Comparison of ENCODE assay signal across 38 cellular contexts in the genomic region with DNA sequence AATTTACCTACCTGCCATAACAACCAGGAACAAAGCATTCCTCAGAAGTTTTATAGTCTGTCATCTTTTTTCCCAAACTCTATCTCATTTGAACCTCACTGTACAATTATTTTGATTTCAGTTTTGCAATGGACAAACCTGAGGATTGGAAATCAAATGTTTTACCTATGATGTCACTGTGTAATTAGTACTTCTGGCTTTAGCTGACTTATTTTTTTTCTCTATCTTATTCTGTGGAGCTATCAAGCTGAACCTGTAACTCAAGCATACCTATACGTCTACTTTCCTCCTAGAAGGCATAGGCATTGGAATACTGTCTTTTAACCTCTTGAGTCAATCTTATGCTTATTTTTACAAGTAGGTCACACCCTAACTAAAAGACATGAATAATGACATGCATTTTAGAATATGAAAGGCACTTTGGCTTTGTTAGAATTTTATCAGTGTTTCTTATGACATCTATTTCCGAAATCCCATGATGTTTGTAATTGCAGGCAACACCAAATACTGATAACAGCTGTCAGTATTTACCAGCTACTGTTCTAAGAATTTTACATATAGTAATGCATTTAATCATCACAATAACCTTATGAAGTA. TPM values are rescaled to one million over a fixed set of nuclear protein-coding genes. Genes with fewer than 3 reads are reported as not detected.
"Had no signal": no experiment of that assay in that cellular context is flagged by ENCODE, and none has a peak within 500 bp of the region (broad histone marks: within the 10 kb centered on the region; RNA-seq: fewer than 3 reads in every experiment).

No MANE protein-coding gene starts in this region.

- H3K4me3 ChIP-seq: adrenal gland, ascending aorta, breast epithelium, cardiac muscle cell had no signal

- H3K27me3 ChIP-seq: adrenal gland, ascending aorta, brain microvascular endothelial cell, breast epithelium, cardiac muscle cell had no signal

- H3K27ac ChIP-seq: adrenal gland, ascending aorta, brain microvascular endothelial cell, breast epithelium, cardiac muscle cell had no signal

- H3K9me3 ChIP-seq: adrenal gland, ascending aorta, breast epithelium had no signal

- H3K4me3 Mint-ChIP-seq: activated naive CD4-positive, alpha-beta T cell treated with anti-CD3 and anti-CD28 coated beads, Interleukin-2, amount 10 ng/mL, durations not matched to agents 7 days and 5 days; activated naive CD4-positive, alpha-beta T cell treated with anti-CD3 and anti-CD28 coated beads, Interleukin-2, amount 50 U/mL, for 24 hours; activated naive CD8-positive, alpha-beta T cell; activated naive CD8-positive, alpha-beta T cell treated with anti-CD3 and anti-CD28 coated beads for 36 hours; activated naive CD8-positive, alpha-beta T cell treated with anti-CD3 and anti-CD28 coated beads, Interleukin-2, amount 10 ng/mL, durations not matched to agents 7 days and 5 days; activated naive CD8-positive, alpha-beta T cell treated with anti-CD3 and anti-CD28 coated beads, Interleukin-2, amount 50 U/mL, for 24 hours; activated T-cell treated with anti-CD3 and anti-CD28 coated beads, Interleukin-2, amount 50 U/mL, for 24 hours; activated T-cell treated with anti-CD3 and anti-CD28 coated beads, Interleukin-2, amount 50 U/mL, for 4 hours; activated T-cell treated with anti-CD3 and anti-CD28 coated beads, Interleukin-2, amount 50 U/mL, for 72 hours; activated T-helper 1 cell treated with anti-CD3 and anti-CD28 coated beads, Interleukin-12 subunit alpha, Interleukin-12 subunit beta, Interleukin-2, Interleukin-4 antibody, amounts not matched to agents 30 ng/mL and 10 ng/mL and 1 ng/mL, durations not matched to agents 14 hours and 24 hours and 36 hours; activated T-helper 17 cell treated with anti-CD3 and anti-CD28 coated beads, Interleukin-2, amount 50 U/mL, for 72 hours; brain; central memory CD8-positive, alpha-beta T cell had no signal

- H3K36me3 ChIP-seq: adrenal gland, ascending aorta, brain microvascular endothelial cell, breast epithelium, cardiac muscle cell had no signal

- ATAC-seq: activated naive CD4-positive, alpha-beta T cell treated with anti-CD3 and anti-CD28 coated beads, Interleukin-2, amount 50 U/mL, for 72 hours; activated naive CD8-positive, alpha-beta T cell treated with anti-CD3 and anti-CD28 coated beads, Interleukin-2, amount 50 U/mL, for 24 hours; activated T-cell treated with anti-CD3 and anti-CD28 coated beads, Interleukin-2, amount 50 U/mL, for 4 hours; activated T-cell treated with anti-CD3 and anti-CD28 coated beads, Interleukin-2, amount 50 U/mL, for 72 hours; activated T-helper 17 cell treated with anti-CD3 and anti-CD28 coated beads, Interleukin-2, amount 50 U/mL, for 72 hours had no signal

- H3K9me3 Mint-ChIP-seq: activated naive CD4-positive, alpha-beta T cell treated with anti-CD3 and anti-CD28 coated beads, Interleukin-2, amount 10 ng/mL, durations not matched to agents 7 days and 5 days; activated naive CD8-positive, alpha-beta T cell treated with anti-CD3 and anti-CD28 coated beads for 36 hours; activated naive CD8-positive, alpha-beta T cell treated with anti-CD3 and anti-CD28 coated beads, Interleukin-2, amount 10 ng/mL, durations not matched to agents 7 days and 5 days; activated naive CD8-positive, alpha-beta T cell treated with anti-CD3 and anti-CD28 coated beads, Interleukin-2, amount 50 U/mL, for 24 hours; activated T-cell treated with anti-CD3 and anti-CD28 coated beads, Interleukin-2, amount 50 U/mL, for 24 hours; activated T-cell treated with anti-CD3 and anti-CD28 coated beads, Interleukin-2, amount 50 U/mL, for 4 hours; activated T-cell treated with anti-CD3 and anti-CD28 coated beads, Interleukin-2, amount 50 U/mL, for 72 hours; activated T-helper 1 cell treated with anti-CD3 and anti-CD28 coated beads, Interleukin-12 subunit alpha, Interleukin-12 subunit beta, Interleukin-2, Interleukin-4 antibody, amounts not matched to agents 30 ng/mL and 10 ng/mL and 1 ng/mL, durations not matched to agents 14 hours and 24 hours and 36 hours; activated T-helper 17 cell treated with anti-CD3 and anti-CD28 coated beads, Interleukin-2, amount 50 U/mL, for 72 hours; activated T-helper 2 cell treated with anti-CD3 and anti-CD28 coated beads, Interferon-gamma antibody, Interleukin-2, Interleukin-4, amounts not matched to agents 10 μg/mL and 5 μg/mL and 100 μg/mL, durations not matched to agents 14 hours and 24 hours and 36 hours; central memory CD8-positive, alpha-beta T cell had no signal

- H3K27ac Mint-ChIP-seq: activated naive CD4-positive, alpha-beta T cell treated with anti-CD3 and anti-CD28 coated beads, Interleukin-2, amount 10 ng/mL, durations not matched to agents 7 days and 5 days; activated naive CD4-positive, alpha-beta T cell treated with anti-CD3 and anti-CD28 coated beads, Interleukin-2, amount 50 U/mL, for 24 hours; activated naive CD4-positive, alpha-beta T cell treated with anti-CD3 and anti-CD28 coated beads, Interleukin-2, amount 50 U/mL, for 72 hours; activated naive CD8-positive, alpha-beta T cell; activated naive CD8-positive, alpha-beta T cell treated with anti-CD3 and anti-CD28 coated beads for 36 hours; activated naive CD8-positive, alpha-beta T cell treated with anti-CD3 and anti-CD28 coated beads, Interleukin-2, amount 10 ng/mL, durations not matched to agents 7 days and 5 days; activated naive CD8-positive, alpha-beta T cell treated with anti-CD3 and anti-CD28 coated beads, Interleukin-2, amount 50 U/mL, for 24 hours; activated T-cell treated with anti-CD3 and anti-CD28 coated beads, Interleukin-2, amount 50 U/mL, for 24 hours; activated T-cell treated with anti-CD3 and anti-CD28 coated beads, Interleukin-2, amount 50 U/mL, for 72 hours; activated T-helper 1 cell treated with anti-CD3 and anti-CD28 coated beads, Interleukin-12 subunit alpha, Interleukin-12 subunit beta, Interleukin-2, Interleukin-4 antibody, amounts not matched to agents 30 ng/mL and 10 ng/mL and 1 ng/mL, durations not matched to agents 14 hours and 24 hours and 36 hours; activated T-helper 17 cell treated with anti-CD3 and anti-CD28 coated beads, Interleukin-2, amount 50 U/mL, for 72 hours; activated T-helper 2 cell treated with anti-CD3 and anti-CD28 coated beads, Interferon-gamma antibody, Interleukin-2, Interleukin-4, amounts not matched to agents 10 μg/mL and 5 μg/mL and 100 μg/mL, durations not matched to agents 14 hours and 24 hours and 36 hours; brain had no signal

- H3K4me1 Mint-ChIP-seq: activated naive CD4-positive, alpha-beta T cell treated with anti-CD3 and anti-CD28 coated beads, Interleukin-2, amount 10 ng/mL, durations not matched to agents 7 days and 5 days; activated naive CD4-positive, alpha-beta T cell treated with anti-CD3 and anti-CD28 coated beads, Interleukin-2, amount 50 U/mL, for 24 hours; activated naive CD8-positive, alpha-beta T cell treated with anti-CD3 and anti-CD28 coated beads for 36 hours; activated naive CD8-positive, alpha-beta T cell treated with anti-CD3 and anti-CD28 coated beads, Interleukin-2, amount 10 ng/mL, durations not matched to agents 7 days and 5 days; activated naive CD8-positive, alpha-beta T cell treated with anti-CD3 and anti-CD28 coated beads, Interleukin-2, amount 50 U/mL, for 24 hours; activated T-helper 17 cell treated with anti-CD3 and anti-CD28 coated beads, Interleukin-2, amount 50 U/mL, for 72 hours; central memory CD8-positive, alpha-beta T cell had no signal

- H3K27me3 Mint-ChIP-seq: activated naive CD4-positive, alpha-beta T cell treated with anti-CD3 and anti-CD28 coated beads, Interleukin-2, amount 10 ng/mL, durations not matched to agents 7 days and 5 days; activated naive CD4-positive, alpha-beta T cell treated with anti-CD3 and anti-CD28 coated beads, Interleukin-2, amount 50 U/mL, for 24 hours; activated naive CD8-positive, alpha-beta T cell; activated naive CD8-positive, alpha-beta T cell treated with anti-CD3 and anti-CD28 coated beads for 36 hours; activated naive CD8-positive, alpha-beta T cell treated with anti-CD3 and anti-CD28 coated beads, Interleukin-2, amount 10 ng/mL, durations not matched to agents 7 days and 5 days; activated T-cell treated with anti-CD3 and anti-CD28 coated beads, Interleukin-2, amount 50 U/mL, for 24 hours; brain; central memory CD8-positive, alpha-beta T cell had no signal

- H3K4me1 ChIP-seq: adrenal gland, ascending aorta, breast epithelium had no signal

- FAIRE-seq: astrocyte, bronchial epithelial cell had no signal

- DNase-seq: activated effector memory CD4-positive, alpha-beta T cell treated with anti-CD3 and anti-CD28 coated beads, Interleukin-2, amount 50 U/mL, for 16 hours; activated effector memory CD4-positive, alpha-beta T cell treated with Interleukin-2 at 50 U/mL for 16 hours; activated gamma-delta T cell; activated gamma-delta T cell treated with Interleukin-2 at 50 U/mL for 16 hours; activated naive CD4-positive, alpha-beta T cell; activated naive CD4-positive, alpha-beta T cell treated with anti-CD3 and anti-CD28 coated beads, Interleukin-2, amount 10 ng/mL, durations not matched to agents 7 days and 5 days; activated naive CD4-positive, alpha-beta T cell treated with anti-CD3 and anti-CD28 coated beads, Interleukin-2, amount 50 U/mL, for 16 hours; activated naive CD4-positive, alpha-beta T cell treated with Interleukin-2 at 50 U/mL for 16 hours; activated naive CD8-positive, alpha-beta T cell treated with anti-CD3 and anti-CD28 coated beads for 36 hours; activated naive CD8-positive, alpha-beta T cell treated with anti-CD3 and anti-CD28 coated beads, Interleukin-2, amount 10 ng/mL, durations not matched to agents 7 days and 5 days; activated naive CD8-positive, alpha-beta T cell treated with anti-CD3 and anti-CD28 coated beads, Interleukin-2, amount 50 U/mL, for 24 hours; activated T-cell treated with anti-CD3 and anti-CD28 coated beads, Interleukin-2, amount 50 U/mL, for 1 hour; activated T-cell treated with anti-CD3 and anti-CD28 coated beads, Interleukin-2, amount 50 U/mL, for 24 hours; activated T-cell treated with anti-CD3 and anti-CD28 coated beads, Interleukin-2, amount 50 U/mL, for 4 hours; activated T-cell treated with anti-CD3 and anti-CD28 coated beads, Interleukin-2, amount 50 U/mL, for 48 hours; activated T-cell treated with anti-CD3 and anti-CD28 coated beads, Interleukin-2, amount 50 U/mL, for 72 hours; adrenal gland; amniotic stem cell; amygdala; anterior cingulate cortex; aorta; brain microvascular endothelial cell; caudate nucleus; cerebellar nuclear complex had no signal

- H3K36me3 Mint-ChIP-seq: activated naive CD4-positive, alpha-beta T cell treated with anti-CD3 and anti-CD28 coated beads, Interleukin-2, amount 10 ng/mL, durations not matched to agents 7 days and 5 days; activated naive CD4-positive, alpha-beta T cell treated with anti-CD3 and anti-CD28 coated beads, Interleukin-2, amount 50 U/mL, for 24 hours; activated naive CD4-positive, alpha-beta T cell treated with anti-CD3 and anti-CD28 coated beads, Interleukin-2, amount 50 U/mL, for 72 hours; activated naive CD8-positive, alpha-beta T cell; activated naive CD8-positive, alpha-beta T cell treated with anti-CD3 and anti-CD28 coated beads for 36 hours; activated naive CD8-positive, alpha-beta T cell treated with anti-CD3 and anti-CD28 coated beads, Interleukin-2, amount 10 ng/mL, durations not matched to agents 7 days and 5 days had no signal

RNA-seq across cellular contexts. Expression of a gene that starts 21.5 kb away (rescaled TPM):
- total RNA-seq: activated T-helper 1 cell treated with anti-CD3 and anti-CD28 coated beads, Interleukin-12 subunit alpha, Interleukin-12 subunit beta, Interleukin-2, Interleukin-4 antibody, amounts not matched to agents 30 ng/mL and 10 ng/mL and 1 ng/mL, durations not matched to agents 14 hours and 24 hours and 36 hours; activated T-helper 2 cell treated with anti-CD3 and anti-CD28 coated beads, Interferon-gamma antibody, Interleukin-2, Interleukin-4, amounts not matched to agents 10 μg/mL and 5 μg/mL and 100 μg/mL, durations not matched to agents 14 hours and 24 hours and 36 hours; chondrocyte had no signal
